ENCODE assay signal across 8 cellular contexts in genomic region chr14:22314183-22314820, GRCh38.
DNase-seq lines count a peak whose midpoint lies in the region; ATAC-seq, FAIRE-seq and TF ChIP-seq lines count a peak whose summit lies in the region.

No MANE protein-coding gene starts in this region.

- no peaks in the 10 kb centered on the region for H3K27me3 ChIP-seq in body of pancreas
- H3K27me3 ChIP-seq in tibial nerve = no peaks in the 10 kb centered on the region

- peak; percentile 53 for TF ChIP-seq CTCF in AG09309 (IDR thresholded peaks at IDR 0.05; ENCODE audit: control insufficient read depth, insufficient read depth, low read depth, low read length, missing control alignments)
- peak; percentile 66 for TF ChIP-seq CTCF in GM12865 (IDR thresholded peaks at IDR 0.05; ENCODE audit: insufficient read depth, low read depth, low read length, missing control alignments)
- TF ChIP-seq CTCF in body of pancreas (IDR thresholded peaks at IDR 0.05) = peak; percentile 7 to 67 (median 54)
- TF ChIP-seq CTCF in kidney (IDR thresholded peaks at IDR 0.05; ENCODE audit: borderline replicate concordance, extremely low read depth, insufficient read depth) = peak; percentile 57
- TF ChIP-seq CTCF in tibial nerve (IDR thresholded peaks at IDR 0.05) = peak; percentile 35 to 58 (median 53)

- FAIRE-seq in kidney (lab: Jason Lieb, UNC) = peak; percentile 68

- 13 to 35% methylated on average over 6 of the region's 6 CpGs for WGBS in body of pancreas, 2 donors
- 48 to 51% methylated on average over 6 of the region's 6 CpGs for WGBS in tibial nerve, 2 donors

- H3K9ac ChIP-seq in kidney (ENCODE audit: low read length in 2 of 2) = no peak overlapping the region

- no peaks in the 10 kb centered on the region for H3K9me3 ChIP-seq in body of pancreas
- H3K9me3 ChIP-seq in kidney (ENCODE audit: control insufficient read depth in 1 of 2, low read length in 2 of 2) = no peaks in the 10 kb centered on the region
- no peaks in the 10 kb centered on the region for H3K9me3 ChIP-seq in tibial nerve

- no peak for TF ChIP-seq EP300 in tibial nerve (IDR thresholded peaks at IDR 0.05)

- no peaks in the 10 kb centered on the region for H3K4me1 ChIP-seq in body of pancreas
- no peaks in the 10 kb centered on the region for H3K4me1 ChIP-seq in kidney (ENCODE audit: control insufficient read depth in 1 of 2, insufficient read depth in 1 of 2, low read depth in 1 of 2, low read length in 2 of 2)
- H3K4me1 ChIP-seq in tibial nerve = no peaks in the 10 kb centered on the region

- no peak for TF ChIP-seq POLR2A in body of pancreas (IDR thresholded peaks at IDR 0.05)
- TF ChIP-seq POLR2A in tibial nerve (IDR thresholded peaks at IDR 0.05) = no peak

- H3K36me3 ChIP-seq in body of pancreas (replicated peaks in 1 of 2; ENCODE audit: insufficient read depth in 1 of 2, low read depth in 2 of 2) (no peaks in the 10 kb centered on the region), kidney (ENCODE audit: control insufficient read depth in 1 of 2, insufficient read depth in 2 of 2, low read length in 2 of 2) (no peaks in the 10 kb centered on the region), tibial nerve (no peaks in the 10 kb centered on the region)

- no peak for DNase-seq in AG09309 (ENCODE audit: low read depth)
- DNase-seq in GM12865 (ENCODE audit: low read depth) = peak; percentile 71
- DNase-seq in NCI-H748 treated with DMSO at 0.1 percent for 48 hours (lab: John Stamatoyannopoulos, UW) = peak; percentile 31
- DNase-seq in body of pancreas = peak in 3 of 4 donors; percentile 8 to 30 (median 15)
- no peak for DNase-seq in kidney
- peak in 1 of 2 donors; percentile 54 for DNase-seq in tibial nerve (ENCODE audit: low spot score in 2 of 2)
- no peak for DNase-seq in DMS79 treated with DMSO at 0.1 percent for 48 hours (lab: John Stamatoyannopoulos, UW)

- intact Hi-C loops in body of pancreas (cut with DNase I) (no loop called here), kidney (cut with DNase I) (loop anchor here (10.0 kb wide), 1 partner anchor 60 kb away; no protein-coding TSS in a partner anchor)

- H3K4me3 ChIP-seq in AG09309 (ENCODE audit: control insufficient read depth, low read depth, low read length) (no peak overlapping the region), GM12865 (ENCODE audit: low read depth, low read length) (no peak overlapping the region), body of pancreas (no peak overlapping the region), kidney (ENCODE audit: low read length in 2 of 2) (no peak overlapping the region), tibial nerve (no peak overlapping the region)

- ATAC-seq in HG03066 (IDR thresholded peaks at IDR 0.05; ENCODE audit: low read depth, unreplicated experiment) (peak; percentile 58), body of pancreas (peak; percentile 66)

- H3K27ac ChIP-seq in body of pancreas = no peak overlapping the region
- no peak overlapping the region for H3K27ac ChIP-seq in kidney (ENCODE audit: low read depth in 2 of 2, low read length in 2 of 2)
- no peak overlapping the region for H3K27ac ChIP-seq in tibial nerve

Comparison
In these comparisons a context has a peak if more than half of its experiments do, and no peak if none do; other contexts are left out.
1. DNase-seq: peak in GM12865 (single experiment), NCI-H748 treated with DMSO at 0.1 percent for 48 hours (single experiment) and body of pancreas (3 of 4); none in AG09309 (single experiment), kidney (single experiment) and DMS79 treated with DMSO at 0.1 percent for 48 hours (single experiment).
2. Peak in every context shown above with its lines, with median percentiles within 50 percentile points of each other: CTCF ChIP-seq.